In genomic region chr7:34060548-34060947, GRCh38 we compare ENCODE assay signal across 16 cellular contexts.
DNase-seq lines count a peak whose midpoint lies in the region; ATAC-seq and TF ChIP-seq lines count a peak whose summit lies in the region.
"Had no signal": no experiment of that assay in that cellular context is flagged by ENCODE, and none has a peak within 500 bp of the region (broad histone marks: within the 10 kb centered on the region; RNA-seq: fewer than 3 reads in every experiment).

No MANE protein-coding gene starts in this region.

- H3K18ac ChIP-seq in trophoblast cell (ENCODE audit: low read length) = no peak overlapping the region

- no peak overlapping the region for H2BK12ac ChIP-seq in trophoblast cell (ENCODE audit: low read length)

- H2AK5ac ChIP-seq in trophoblast cell (ENCODE audit: low read length) = no peak overlapping the region

- no peak overlapping the region for H2BK120ac ChIP-seq in trophoblast cell (ENCODE audit: insufficient read depth, low read length, poor library complexity)

- TF ChIP-seq CTCF in fibroblast of pulmonary artery (IDR thresholded peaks at IDR 0.05; ENCODE audit: low read length, missing control alignments) = no peak

- H2BK5ac ChIP-seq in trophoblast cell (ENCODE audit: low read depth, low read length, poor library complexity) = no peak overlapping the region

- no peaks in the 10 kb centered on the region for H3K79me1 ChIP-seq in trophoblast cell (ENCODE audit: low read length)

- no peaks in the 10 kb centered on the region for H3K27me3 Mint-ChIP-seq in stimulated activated naive B cell treated with anti-CD40 and anti-IgM and Interleukin-4, amounts not matched to agents 10 μg/mL and 1 μg/mL and 100 μg/mL, for 72 hours
- H3K27me3 Mint-ChIP-seq: activated naive CD8-positive, alpha-beta T cell treated with anti-CD3 and anti-CD28 coated beads for 36 hours; stimulated activated naive CD8-positive, alpha-beta T cell treated with anti-CD3 and anti-CD28 coated beads, Interleukin-15, Interleukin-2, amounts not matched to agents 100 ng/mL and 50 ng/mL, for 24 hours; T-cell had no signal

- no peak overlapping the region for H4K8ac ChIP-seq in trophoblast cell (ENCODE audit: low read depth, low read length)

- no peaks in the 10 kb centered on the region for H3K9me3 Mint-ChIP-seq in stimulated activated naive B cell treated with anti-CD40 and anti-IgM and Interleukin-4, amounts not matched to agents 10 μg/mL and 1 μg/mL and 100 μg/mL, for 72 hours
- H3K9me3 Mint-ChIP-seq: activated naive CD8-positive, alpha-beta T cell treated with anti-CD3 and anti-CD28 coated beads for 36 hours; stimulated activated naive CD8-positive, alpha-beta T cell treated with anti-CD3 and anti-CD28 coated beads, Interleukin-15, Interleukin-2, amounts not matched to agents 100 ng/mL and 50 ng/mL, for 24 hours; T-cell had no signal

- H3K4me1 Mint-ChIP-seq in stimulated activated naive B cell treated with anti-CD40 and anti-IgM and Interleukin-4, amounts not matched to agents 10 μg/mL and 1 μg/mL and 100 μg/mL, for 72 hours = no peaks in the 10 kb centered on the region
- H3K4me1 Mint-ChIP-seq: activated naive CD8-positive, alpha-beta T cell treated with anti-CD3 and anti-CD28 coated beads for 36 hours; naive B cell; T-cell had no signal

- H3K27me3 ChIP-seq in trophoblast cell (ENCODE audit: insufficient read depth, low read length) = no peaks in the 10 kb centered on the region
- H3K27me3 ChIP-seq: colonic mucosa, right lobe of liver had no signal

- H3K9me3 ChIP-seq in SK-N-MC (ENCODE audit: low read depth, low read length) (no peaks in the 10 kb centered on the region), trophoblast cell (ENCODE audit: insufficient read depth, low read depth, low read length) (no peaks in the 10 kb centered on the region)
- H3K9me3 ChIP-seq: Caco-2, colonic mucosa, right lobe of liver had no signal

- no peak overlapping the region for H4K12ac ChIP-seq in trophoblast cell (ENCODE audit: low read depth, low read length)

- H3K9ac ChIP-seq in SK-N-MC (ENCODE audit: insufficient read length) (no peak overlapping the region), trophoblast cell (ENCODE audit: low read length) (no peak overlapping the region)

- no peak overlapping the region for H2AFZ ChIP-seq in trophoblast cell (ENCODE audit: insufficient read depth, low read length, poor library complexity)

- H3K4me3 Mint-ChIP-seq in stimulated activated naive B cell treated with anti-CD40 and anti-IgM and Interleukin-4, amounts not matched to agents 10 μg/mL and 1 μg/mL and 100 μg/mL, for 72 hours = no peak overlapping the region
- H3K4me3 Mint-ChIP-seq: activated naive CD8-positive, alpha-beta T cell treated with anti-CD3 and anti-CD28 coated beads for 36 hours; naive B cell; stimulated activated naive CD8-positive, alpha-beta T cell treated with anti-CD3 and anti-CD28 coated beads, Interleukin-15, Interleukin-2, amounts not matched to agents 100 ng/mL and 50 ng/mL, for 24 hours; T-cell had no signal

- H3K36me3 ChIP-seq in SK-N-MC (ENCODE audit: insufficient read depth, low read length) = peaks cover 9% of the 10 kb centered on the region
- H3K36me3 ChIP-seq in trophoblast cell (ENCODE audit: control insufficient read depth in 1 of 2, insufficient read depth in 2 of 2, low read length in 2 of 2) = no peaks in the 10 kb centered on the region
- H3K36me3 ChIP-seq: colonic mucosa, right lobe of liver had no signal

- no peak overlapping the region for H3K14ac ChIP-seq in trophoblast cell (ENCODE audit: low read length)

- H3K27ac ChIP-seq in SK-N-MC (peak overlapping the region; percentile 98), trophoblast cell (ENCODE audit: low read depth, low read length) (no peak overlapping the region)
- H3K27ac ChIP-seq: colonic mucosa, right lobe of liver had no signal

- no peaks in the 10 kb centered on the region for H3K79me2 ChIP-seq in trophoblast cell (ENCODE audit: control insufficient read depth, insufficient read depth, low read length, poor library complexity)

- ATAC-seq in stimulated activated naive B cell treated with anti-CD40 and anti-IgM and Interleukin-4, amounts not matched to agents 10 μg/mL and 1 μg/mL and 100 μg/mL, for 72 hours (replicated peaks) = no peak
- ATAC-seq: T-cell had no signal

- peak; percentile 57 for DNase-seq in GM04503 (ENCODE audit: low read depth)
- no peak for DNase-seq in SK-N-MC (ENCODE audit: low read depth, low spot score)
- DNase-seq in fibroblast of pulmonary artery (ENCODE audit: low read depth) = peak; percentile 93
- DNase-seq in trophoblast cell = peak; percentile 70 to 87
- DNase-seq in stimulated activated naive CD4-positive, alpha-beta T cell (lab: John Stamatoyannopoulos, UW) = no peak
- DNase-seq in activated CD8-positive, alpha-beta memory T cell treated with anti-CD3 and anti-CD28 coated beads, Interleukin-2, amount 50 U/mL, for 48 hours = no peak
- no peak for DNase-seq in stimulated activated naive B cell treated with anti-CD40 and anti-IgM and Interleukin-4, amounts not matched to agents 10 μg/mL and 1 μg/mL and 100 μg/mL, for 72 hours
- DNase-seq: activated naive CD8-positive, alpha-beta T cell treated with anti-CD3 and anti-CD28 coated beads for 36 hours; Caco-2; colonic mucosa; MV-4-11; naive B cell; NCI-H2171; right lobe of liver; T-cell had no signal

- no peak overlapping the region for H3K4ac ChIP-seq in trophoblast cell (ENCODE audit: low read depth, low read length)

- peaks cover 0 to 1% of the 10 kb centered on the region in 2 experiments for H3K4me1 ChIP-seq in trophoblast cell (ENCODE audit: control insufficient read depth in 1 of 2, insufficient read depth in 2 of 2, low read length in 2 of 2)
- H3K4me1 ChIP-seq: Caco-2, colonic mucosa, right lobe of liver had no signal

- H3K36me3 Mint-ChIP-seq in stimulated activated naive B cell treated with anti-CD40 and anti-IgM and Interleukin-4, amounts not matched to agents 10 μg/mL and 1 μg/mL and 100 μg/mL, for 72 hours = no peaks in the 10 kb centered on the region
- H3K36me3 Mint-ChIP-seq: activated naive CD8-positive, alpha-beta T cell treated with anti-CD3 and anti-CD28 coated beads for 36 hours; naive B cell; T-cell had no signal

- H3K4me3 ChIP-seq in SK-N-MC (peak overlapping the region; percentile 73), fibroblast of pulmonary artery (replicated peaks; ENCODE audit: low read depth, low read length) (no peak overlapping the region), trophoblast cell (ENCODE audit: low read depth, low read length) (no peak overlapping the region)
- H3K4me3 ChIP-seq: colonic mucosa, right lobe of liver had no signal

- no peak overlapping the region for H3K27ac Mint-ChIP-seq in stimulated activated naive B cell treated with anti-CD40 and anti-IgM and Interleukin-4, amounts not matched to agents 10 μg/mL and 1 μg/mL and 100 μg/mL, for 72 hours
- H3K27ac Mint-ChIP-seq: activated naive CD8-positive, alpha-beta T cell treated with anti-CD3 and anti-CD28 coated beads for 36 hours; naive B cell; stimulated activated naive CD8-positive, alpha-beta T cell treated with anti-CD3 and anti-CD28 coated beads, Interleukin-15, Interleukin-2, amounts not matched to agents 100 ng/mL and 50 ng/mL, for 24 hours; T-cell had no signal

- H3K4me2 ChIP-seq in trophoblast cell (ENCODE audit: low read length) = no peak overlapping the region

- no peak overlapping the region for H4K91ac ChIP-seq in trophoblast cell (ENCODE audit: low read depth, low read length)

- no peak overlapping the region for H3K23ac ChIP-seq in trophoblast cell (ENCODE audit: low read length)

Comparison
In these comparisons a context has a peak if more than half of its experiments do, and no peak if none do; other contexts are left out.
1. DNase-seq: peak in GM04503 (single experiment), fibroblast of pulmonary artery (single experiment) and trophoblast cell (2 of 2); none in SK-N-MC (single experiment), stimulated activated naive CD4-positive, alpha-beta T cell (0 of 6), activated CD8-positive, alpha-beta memory T cell treated with anti-CD3 and anti-CD28 coated beads, Interleukin-2, amount 50 U/mL, for 48 hours (single experiment) and stimulated activated naive B cell treated with anti-CD40 and anti-IgM and Interleukin-4, amounts not matched to agents 10 μg/mL and 1 μg/mL and 100 μg/mL, for 72 hours (single experiment).